Comparison of ENCODE assay signal across 1 cellular context in genomic region chr4:3205995-3206394, GRCh38.
TF ChIP-seq lines count a peak whose summit lies in the region.

No MANE protein-coding gene starts in this region.

TF ChIP-seq in HepG2, 621 proteins besides CTCF, POLR2A, EP300 and RAD21 (continued from another document and continues in another):
- TF ChIP-seq, protein P1, sequence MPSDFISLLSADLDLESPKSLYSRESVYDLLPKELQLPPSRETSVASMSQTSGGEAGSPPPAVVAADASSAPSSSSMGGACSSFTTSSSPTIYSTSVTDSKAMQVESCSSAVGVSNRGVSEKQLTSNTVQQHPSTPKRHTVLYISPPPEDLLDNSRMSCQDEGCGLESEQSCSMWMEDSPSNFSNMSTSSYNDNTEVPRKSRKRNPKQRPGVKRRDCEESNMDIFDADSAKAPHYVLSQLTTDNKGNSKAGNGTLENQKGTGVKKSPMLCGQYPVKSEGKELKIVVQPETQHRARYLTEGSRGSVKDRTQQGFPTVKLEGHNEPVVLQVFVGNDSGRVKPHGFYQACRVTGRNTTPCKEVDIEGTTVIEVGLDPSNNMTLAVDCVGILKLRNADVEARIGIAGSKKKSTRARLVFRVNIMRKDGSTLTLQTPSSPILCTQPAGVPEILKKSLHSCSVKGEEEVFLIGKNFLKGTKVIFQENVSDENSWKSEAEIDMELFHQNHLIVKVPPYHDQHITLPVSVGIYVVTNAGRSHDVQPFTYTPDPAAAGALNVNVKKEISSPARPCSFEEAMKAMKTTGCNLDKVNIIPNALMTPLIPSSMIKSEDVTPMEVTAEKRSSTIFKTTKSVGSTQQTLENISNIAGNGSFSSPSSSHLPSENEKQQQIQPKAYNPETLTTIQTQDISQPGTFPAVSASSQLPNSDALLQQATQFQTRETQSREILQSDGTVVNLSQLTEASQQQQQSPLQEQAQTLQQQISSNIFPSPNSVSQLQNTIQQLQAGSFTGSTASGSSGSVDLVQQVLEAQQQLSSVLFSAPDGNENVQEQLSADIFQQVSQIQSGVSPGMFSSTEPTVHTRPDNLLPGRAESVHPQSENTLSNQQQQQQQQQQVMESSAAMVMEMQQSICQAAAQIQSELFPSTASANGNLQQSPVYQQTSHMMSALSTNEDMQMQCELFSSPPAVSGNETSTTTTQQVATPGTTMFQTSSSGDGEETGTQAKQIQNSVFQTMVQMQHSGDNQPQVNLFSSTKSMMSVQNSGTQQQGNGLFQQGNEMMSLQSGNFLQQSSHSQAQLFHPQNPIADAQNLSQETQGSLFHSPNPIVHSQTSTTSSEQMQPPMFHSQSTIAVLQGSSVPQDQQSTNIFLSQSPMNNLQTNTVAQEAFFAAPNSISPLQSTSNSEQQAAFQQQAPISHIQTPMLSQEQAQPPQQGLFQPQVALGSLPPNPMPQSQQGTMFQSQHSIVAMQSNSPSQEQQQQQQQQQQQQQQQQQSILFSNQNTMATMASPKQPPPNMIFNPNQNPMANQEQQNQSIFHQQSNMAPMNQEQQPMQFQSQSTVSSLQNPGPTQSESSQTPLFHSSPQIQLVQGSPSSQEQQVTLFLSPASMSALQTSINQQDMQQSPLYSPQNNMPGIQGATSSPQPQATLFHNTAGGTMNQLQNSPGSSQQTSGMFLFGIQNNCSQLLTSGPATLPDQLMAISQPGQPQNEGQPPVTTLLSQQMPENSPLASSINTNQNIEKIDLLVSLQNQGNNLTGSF (CRISPR knock-in tag; IDR thresholded peaks at IDR 0.05), result no peak
- TF ChIP-seq WIZ (CRISPR knock-in tag; IDR thresholded peaks at IDR 0.05), result no peak
- TF ChIP-seq ZNF546 (CRISPR knock-in tag; conservative IDR thresholded peaks at IDR 0.05), result no peak
- TF ChIP-seq NKX3-1 (CRISPR knock-in tag; IDR thresholded peaks at IDR 0.05), result no peak
- no peak for TF ChIP-seq PRDM15 (CRISPR knock-in tag; IDR thresholded peaks at IDR 0.05)
- no peak for TF ChIP-seq RBFOX2 (IDR thresholded peaks at IDR 0.05; ENCODE audit: low read depth, low read length)
- TF ChIP-seq ZFP62 (CRISPR knock-in tag; IDR thresholded peaks at IDR 0.05), result no peak
- TF ChIP-seq NFKBIZ (CRISPR knock-in tag; IDR thresholded peaks at IDR 0.05), result no peak
- peak; percentile 96 for TF ChIP-seq HNF4A (CRISPR knock-in tag; IDR thresholded peaks at IDR 0.05)
- TF ChIP-seq CERS6 (CRISPR knock-in tag; IDR thresholded peaks at IDR 0.05), result no peak
- no peak for TF ChIP-seq CSRNP2 (CRISPR knock-in tag; conservative IDR thresholded peaks at IDR 0.05; ENCODE audit: low read depth)
- no peak for TF ChIP-seq FOXP1 (IDR thresholded peaks at IDR 0.05)
- TF ChIP-seq FOXP1 (CRISPR knock-in tag; IDR thresholded peaks at IDR 0.05), result peak; percentile 36; the same call in 1 of the 2 replicates
- TF ChIP-seq ZNF230 (CRISPR knock-in tag; IDR thresholded peaks at IDR 0.05), result no peak
- TF ChIP-seq IRF2 (CRISPR knock-in tag; IDR thresholded peaks at IDR 0.05), result peak; percentile 63; the same call in 1 of the 2 replicates
- TF ChIP-seq SRSF9 (IDR thresholded peaks at IDR 0.05; ENCODE audit: borderline replicate concordance, insufficient read depth, low read depth, low read length, poor library complexity, severe bottlenecking), result no peak
- TF ChIP-seq NFIC (IDR thresholded peaks at IDR 0.05; ENCODE audit: low read length), result no peak
- TF ChIP-seq ZNF430 (CRISPR knock-in tag; IDR thresholded peaks at IDR 0.05), result peak; percentile 74; the same call in 1 of the 2 replicates
- TF ChIP-seq ZBTB21 (CRISPR knock-in tag; IDR thresholded peaks at IDR 0.05), result no peak
- TF ChIP-seq ZBTB38 (CRISPR knock-in tag; IDR thresholded peaks at IDR 0.05), result peak; percentile 87
- TF ChIP-seq RBAK (CRISPR knock-in tag; IDR thresholded peaks at IDR 0.05), result no peak
- TF ChIP-seq RFX5 (IDR thresholded peaks at IDR 0.05; ENCODE audit: low read depth, low read length), result no peak
- TF ChIP-seq MTA3 (CRISPR knock-in tag; IDR thresholded peaks at IDR 0.05), result no peak
- TF ChIP-seq, protein P2, sequence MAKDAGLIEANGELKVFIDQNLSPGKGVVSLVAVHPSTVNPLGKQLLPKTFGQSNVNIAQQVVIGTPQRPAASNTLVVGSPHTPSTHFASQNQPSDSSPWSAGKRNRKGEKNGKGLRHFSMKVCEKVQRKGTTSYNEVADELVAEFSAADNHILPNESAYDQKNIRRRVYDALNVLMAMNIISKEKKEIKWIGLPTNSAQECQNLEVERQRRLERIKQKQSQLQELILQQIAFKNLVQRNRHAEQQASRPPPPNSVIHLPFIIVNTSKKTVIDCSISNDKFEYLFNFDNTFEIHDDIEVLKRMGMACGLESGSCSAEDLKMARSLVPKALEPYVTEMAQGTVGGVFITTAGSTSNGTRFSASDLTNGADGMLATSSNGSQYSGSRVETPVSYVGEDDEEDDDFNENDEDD (CRISPR knock-in tag; IDR thresholded peaks at IDR 0.05; ENCODE audit: borderline replicate concordance), result 0 out of 2 replicates have a peak, but pooled peaks have one; percentile 22
- TF ChIP-seq ZNF580 (CRISPR knock-in tag; IDR thresholded peaks at IDR 0.05; ENCODE audit: borderline replicate concordance, low read depth), result 0 out of 2 replicates have a peak, but pooled peaks have one; percentile 23
- TF ChIP-seq MTA1 (CRISPR knock-in tag; IDR thresholded peaks at IDR 0.05; ENCODE audit: borderline replicate concordance), result peak; percentile 96
- TF ChIP-seq ZNF678 (CRISPR knock-in tag; IDR thresholded peaks at IDR 0.05), result no peak
- no peak for TF ChIP-seq CCDC6 (CRISPR knock-in tag; IDR thresholded peaks at IDR 0.05)
- TF ChIP-seq DNMT1 (CRISPR knock-in tag; IDR thresholded peaks at IDR 0.05), result no peak
- TF ChIP-seq ZNF569 (CRISPR knock-in tag; IDR thresholded peaks at IDR 0.05; ENCODE audit: borderline replicate concordance), result no peak
- TF ChIP-seq, protein P3, sequence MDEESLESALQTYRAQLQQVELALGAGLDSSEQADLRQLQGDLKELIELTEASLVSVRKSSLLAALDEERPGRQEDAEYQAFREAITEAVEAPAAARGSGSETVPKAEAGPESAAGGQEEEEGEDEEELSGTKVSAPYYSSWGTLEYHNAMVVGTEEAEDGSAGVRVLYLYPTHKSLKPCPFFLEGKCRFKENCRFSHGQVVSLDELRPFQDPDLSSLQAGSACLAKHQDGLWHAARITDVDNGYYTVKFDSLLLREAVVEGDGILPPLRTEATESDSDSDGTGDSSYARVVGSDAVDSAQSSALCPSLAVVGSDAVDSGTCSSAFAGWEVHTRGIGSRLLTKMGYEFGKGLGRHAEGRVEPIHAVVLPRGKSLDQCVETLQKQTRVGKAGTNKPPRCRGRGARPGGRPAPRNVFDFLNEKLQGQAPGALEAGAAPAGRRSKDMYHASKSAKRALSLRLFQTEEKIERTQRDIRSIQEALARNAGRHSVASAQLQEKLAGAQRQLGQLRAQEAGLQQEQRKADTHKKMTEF (CRISPR knock-in tag; IDR thresholded peaks at IDR 0.05), result peak; percentile 68
- no peak for TF ChIP-seq RFXANK (CRISPR knock-in tag; IDR thresholded peaks at IDR 0.05)
- no peak for TF ChIP-seq NFIB (CRISPR knock-in tag; IDR thresholded peaks at IDR 0.05; ENCODE audit: borderline replicate concordance)
- no peak for TF ChIP-seq PRPF4 (IDR thresholded peaks at IDR 0.05; ENCODE audit: low read depth, low read length, poor library complexity, severe bottlenecking)
- no peak for TF ChIP-seq SP4 (CRISPR knock-in tag; IDR thresholded peaks at IDR 0.05)
- TF ChIP-seq ZNF709 (CRISPR knock-in tag; IDR thresholded peaks at IDR 0.05), result no peak
- TF ChIP-seq, protein P4, sequence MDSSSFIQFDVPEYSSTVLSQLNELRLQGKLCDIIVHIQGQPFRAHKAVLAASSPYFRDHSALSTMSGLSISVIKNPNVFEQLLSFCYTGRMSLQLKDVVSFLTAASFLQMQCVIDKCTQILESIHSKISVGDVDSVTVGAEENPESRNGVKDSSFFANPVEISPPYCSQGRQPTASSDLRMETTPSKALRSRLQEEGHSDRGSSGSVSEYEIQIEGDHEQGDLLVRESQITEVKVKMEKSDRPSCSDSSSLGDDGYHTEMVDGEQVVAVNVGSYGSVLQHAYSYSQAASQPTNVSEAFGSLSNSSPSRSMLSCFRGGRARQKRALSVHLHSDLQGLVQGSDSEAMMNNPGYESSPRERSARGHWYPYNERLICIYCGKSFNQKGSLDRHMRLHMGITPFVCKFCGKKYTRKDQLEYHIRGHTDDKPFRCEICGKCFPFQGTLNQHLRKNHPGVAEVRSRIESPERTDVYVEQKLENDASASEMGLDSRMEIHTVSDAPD (CRISPR knock-in tag; IDR thresholded peaks at IDR 0.05), result no peak
- peak; percentile 91 for TF ChIP-seq POGZ (CRISPR knock-in tag; IDR thresholded peaks at IDR 0.05)
- no peak for TF ChIP-seq SNAPC4 (CRISPR knock-in tag; IDR thresholded peaks at IDR 0.05)
- TF ChIP-seq KMT2B (CRISPR knock-in tag; IDR thresholded peaks at IDR 0.05), result no peak
- TF ChIP-seq KLF13 (CRISPR knock-in tag; IDR thresholded peaks at IDR 0.05), result no peak
- TF ChIP-seq JUN (CRISPR knock-in tag; IDR thresholded peaks at IDR 0.05), result no peak
